ENCODE assay signal across 23 cellular contexts in genomic region chr16:85215478-85216120, GRCh38.
DNase-seq lines count a peak whose midpoint lies in the region; ATAC-seq, FAIRE-seq and TF ChIP-seq lines count a peak whose summit lies in the region.
"Had no signal": no experiment of that assay in that cellular context is flagged by ENCODE, and none has a peak within 500 bp of the region (broad histone marks: within the 10 kb centered on the region; RNA-seq: fewer than 3 reads in every experiment).

No MANE protein-coding gene starts in this region.

- no peak overlapping the region for H4K5ac ChIP-seq in H1 (ENCODE audit: insufficient read length, low read depth, low read length)

- H3K18ac ChIP-seq in H1 (ENCODE audit: extremely low read depth, low read length) = no peak overlapping the region

- no peak for FAIRE-seq in H1 (lab: Jason Lieb, UNC)
- FAIRE-seq: GM12878, HTR-8/SVneo had no signal

- H2BK120ac ChIP-seq in H1 (replicated peaks; ENCODE audit: low read depth, low read length) = no peak overlapping the region

- peaks cover 0 to 11% of the 10 kb centered on the region in 2 experiments for H4K20me1 ChIP-seq in H1 (replicated peaks in 1 of 2; ENCODE audit: control insufficient read depth in 1 of 2, insufficient read depth in 2 of 2, low read length in 2 of 2)

- intact Hi-C loops in Right ventricle myocardium inferior (cut with DNase I) (no loop called here), Right ventricle myocardium superior (cut with DNase I) (no loop called here)

- no peak overlapping the region for H2BK5ac ChIP-seq in H1 (ENCODE audit: low read depth, low read length)

- no peak overlapping the region for H3K27ac Mint-ChIP-seq in stimulated activated memory B cell treated with anti-CD40 and anti-IgM and Interleukin-4, amounts not matched to agents 10 μg/mL and 1 μg/mL and 100 μg/mL, for 72 hours
- H3K27ac Mint-ChIP-seq: IgD-negative memory B cell had no signal

- no peaks in the 10 kb centered on the region for H3K9me3 ChIP-seq in H1 (ENCODE audit: insufficient read depth in 2 of 2, low read depth in 1 of 2, low read length in 1 of 2)
- H3K9me3 ChIP-seq: BE2C, HAP-1, SK-N-SH had no signal

- H3K79me2 ChIP-seq in H1 (ENCODE audit: control insufficient read depth in 1 of 2, insufficient read depth in 2 of 2, low read length in 2 of 2) = no peaks in the 10 kb centered on the region

- TF ChIP-seq CTCF in H1 (IDR thresholded peaks at IDR 0.05; ENCODE audit: control extremely low read depth in 1 of 3, insufficient read depth in 1 of 3, low read depth in 1 of 3, low read length in 3 of 3) = no peak

- no peak for TF ChIP-seq RAD21 in H1 (IDR thresholded peaks at IDR 0.05 in 1 of 2, conservative IDR thresholded peaks at IDR 0.05 in 1 of 2; ENCODE audit: low read depth in 2 of 2, low read length in 2 of 2)

- H2BK12ac ChIP-seq in H1 (ENCODE audit: low read depth, low read length) = no peak overlapping the region

- H2BK15ac ChIP-seq in H1 (ENCODE audit: low read length) = no peak overlapping the region

- no peak overlapping the region for H3K9ac ChIP-seq in H1 (replicated peaks in 1 of 4; ENCODE audit: extremely low read depth in 1 of 4, low read depth in 3 of 4, low read length in 3 of 4)
- H3K9ac ChIP-seq: SK-N-SH had no signal

- no peaks in the 10 kb centered on the region for H3K36me3 ChIP-seq in H1 (ENCODE audit: control insufficient read depth in 2 of 4, insufficient read depth in 4 of 4, low read length in 3 of 4)
- H3K36me3 ChIP-seq: BE2C, HAP-1 had no signal

- DNase-seq in Right ventricle myocardium inferior (ENCODE audit: missing footprints) (peak; percentile 22), Right ventricle myocardium superior (no peak), NCI-H69 (lab: John Stamatoyannopoulos, UW) (peak; percentile 48), H1 (ENCODE audit: low read depth in 1 of 2, low spot score in 2 of 2) (no peak)
- no peak for DNase-seq in activated CD8-positive, alpha-beta memory T cell treated with anti-CD3 and anti-CD28 coated beads for 24 hours
- DNase-seq: BE2C, DND-41, Karpas-422, NCI-H1417 treated with DMSO at 0.1 percent for 48 hours, NCI-H187, NCI-H2107, NCI-H510A, NCI-H748 treated with DMSO at 0.1 percent for 48 hours, PC-3, RPMI8226, SIG-M5, SK-N-SH had no signal

- H3K4ac ChIP-seq in H1 (replicated peaks; ENCODE audit: insufficient read length, low read depth, low read length) = peak overlapping the region; percentile 21

- POLR2A ChIA-PET in H1 (lab: Charles Lee; ENCODE audit: partially characterized antibody) = no interaction called here

- H3K4me3 ChIP-seq in H1 (ENCODE audit: extremely low read depth in 1 of 4, insufficient read depth in 2 of 4, low read depth in 3 of 4, low read length in 4 of 4) = no peak overlapping the region
- H3K4me3 ChIP-seq: GM12878, HAP-1 had no signal

- H3K36me3 Mint-ChIP-seq in stimulated activated memory B cell treated with anti-CD40 and anti-IgM and Interleukin-4, amounts not matched to agents 10 μg/mL and 1 μg/mL and 100 μg/mL, for 72 hours = no peaks in the 10 kb centered on the region

- peaks cover 0 to 16% (median 8%) of the 10 kb centered on the region in 4 experiments; a peak in 6 of 7 replicates for H3K4me1 ChIP-seq in H1 (replicated peaks in 1 of 4; ENCODE audit: control insufficient read depth in 3 of 4, insufficient read depth in 4 of 4, low read length in 3 of 4)

- no peaks in the 10 kb centered on the region for H3K4me1 Mint-ChIP-seq in stimulated activated memory B cell treated with anti-CD40 and anti-IgM and Interleukin-4, amounts not matched to agents 10 μg/mL and 1 μg/mL and 100 μg/mL, for 72 hours
- H3K4me1 Mint-ChIP-seq: IgD-negative memory B cell had no signal

- whole genome bisulfite sequencing in H1 (ENCODE audit: extremely low coverage in 1 of 2, insufficient coverage in 1 of 2, insufficient read length in 1 of 2, insufficient replicate concordance in 2 of 2, low coverage in 1 of 2, low lambda C conversion rate in 2 of 2, missing lambda C conversion rate in 1 of 2), 2 experiments = 89% methylated on average over 8 of the region's 8 CpGs; no CpG with 5 or more reads in 1 of the 2 experiments

- no peak overlapping the region for H2AFZ ChIP-seq in H1 (ENCODE audit: low read length)

- H3K4me2 ChIP-seq in H1 (ENCODE audit: insufficient read depth in 1 of 2, low read depth in 2 of 2, low read length in 2 of 2) = no peak overlapping the region
- H3K4me2 ChIP-seq: SK-N-SH had no signal

- no peak for TF ChIP-seq POLR2A in H1 (IDR thresholded peaks at IDR 0.05; ENCODE audit: control extremely low read depth in 1 of 2, low read depth in 2 of 2, low read length in 2 of 2)

- H3K9me3 Mint-ChIP-seq in stimulated activated memory B cell treated with anti-CD40 and anti-IgM and Interleukin-4, amounts not matched to agents 10 μg/mL and 1 μg/mL and 100 μg/mL, for 72 hours = no peaks in the 10 kb centered on the region
- H3K9me3 Mint-ChIP-seq: IgD-negative memory B cell had no signal

- no peak overlapping the region for H4K91ac ChIP-seq in H1 (replicated peaks; ENCODE audit: insufficient read length, low read length)

- no peak overlapping the region for H2BK20ac ChIP-seq in H1 (ENCODE audit: low read length)

- no peak overlapping the region for H3K56ac ChIP-seq in H1 (replicated peaks; ENCODE audit: insufficient read length, low read depth, low read length)

- H4K8ac ChIP-seq in H1 (ENCODE audit: extremely low read depth, insufficient read depth, low read length) = no peak overlapping the region

- no peaks in the 10 kb centered on the region for H3K27me3 ChIP-seq in H1 (replicated peaks in 1 of 4; ENCODE audit: control insufficient read depth in 3 of 4, extremely low read depth in 1 of 4, insufficient read depth in 3 of 4, low read length in 3 of 4)
- H3K27me3 ChIP-seq: BE2C had no signal

- ATAC-seq in Right ventricle myocardium inferior (no peak), Right ventricle myocardium superior (ENCODE audit: poor library complexity) (no peak), HG02759 (IDR thresholded peaks at IDR 0.05; ENCODE audit: unreplicated experiment) (no peak)
- ATAC-seq in stimulated activated memory B cell treated with anti-CD40 and anti-IgM and Interleukin-4, amounts not matched to agents 10 μg/mL and 1 μg/mL and 100 μg/mL, for 72 hours = peak; percentile 13
- ATAC-seq: PC-3 had no signal

- CTCF ChIA-PET in H1 (lab: Charles Lee; ENCODE audit: partially characterized antibody) = interaction anchor here (0.6 to 33.8 kb wide), 5 partner anchors 13 to 175 kb away, joined by 3 to 371 read pairs (median 3); no protein-coding TSS in a partner anchor

- H3K23ac ChIP-seq in H1 (ENCODE audit: insufficient read length) = no peak overlapping the region

- H3K23me2 ChIP-seq in H1 (ENCODE audit: low read depth, low read length) = peaks cover 2% of the 10 kb centered on the region; the same call in 1 of the 2 replicates

- no peak for TF ChIP-seq EP300 in H1 (IDR thresholded peaks at IDR 0.05; ENCODE audit: borderline replicate concordance in 1 of 2, low read depth in 2 of 2, low read length in 2 of 2)

- peaks cover 3% of the 10 kb centered on the region for H3K79me1 ChIP-seq in H1 (ENCODE audit: low read depth, low read length)

- no peak overlapping the region for H3K27ac ChIP-seq in H1 (ENCODE audit: low read depth, low read length)

- no peak overlapping the region for H2AK5ac ChIP-seq in H1 (ENCODE audit: low read depth, low read length)

- no peak overlapping the region for H3K4me3 Mint-ChIP-seq in stimulated activated memory B cell treated with anti-CD40 and anti-IgM and Interleukin-4, amounts not matched to agents 10 μg/mL and 1 μg/mL and 100 μg/mL, for 72 hours
- H3K4me3 Mint-ChIP-seq: IgD-negative memory B cell had no signal

- peaks cover 22% of the 10 kb centered on the region for H3K27me3 Mint-ChIP-seq in stimulated activated memory B cell treated with anti-CD40 and anti-IgM and Interleukin-4, amounts not matched to agents 10 μg/mL and 1 μg/mL and 100 μg/mL, for 72 hours

- H3K14ac ChIP-seq in H1 (ENCODE audit: insufficient read length) = no peak overlapping the region

TF ChIP-seq in H1, 55 proteins besides CTCF, POLR2A, EP300 and RAD21:
- TF ChIP-seq RXRA (IDR thresholded peaks at IDR 0.05; ENCODE audit: insufficient read depth, low read depth, low read length) (no peak), JUND (IDR thresholded peaks at IDR 0.05; ENCODE audit: low read length) (no peak)

Comparison
In these comparisons a context has a peak if more than half of its experiments do, and no peak if none do; other contexts are left out.
1. DNase-seq: peak in Right ventricle myocardium inferior (single experiment) and NCI-H69 (single experiment); none in Right ventricle myocardium superior (single experiment), H1 (0 of 2) and activated CD8-positive, alpha-beta memory T cell treated with anti-CD3 and anti-CD28 coated beads for 24 hours (single experiment).